Comparison of ENCODE assay signal across 15 cellular contexts in the genomic region with DNA sequence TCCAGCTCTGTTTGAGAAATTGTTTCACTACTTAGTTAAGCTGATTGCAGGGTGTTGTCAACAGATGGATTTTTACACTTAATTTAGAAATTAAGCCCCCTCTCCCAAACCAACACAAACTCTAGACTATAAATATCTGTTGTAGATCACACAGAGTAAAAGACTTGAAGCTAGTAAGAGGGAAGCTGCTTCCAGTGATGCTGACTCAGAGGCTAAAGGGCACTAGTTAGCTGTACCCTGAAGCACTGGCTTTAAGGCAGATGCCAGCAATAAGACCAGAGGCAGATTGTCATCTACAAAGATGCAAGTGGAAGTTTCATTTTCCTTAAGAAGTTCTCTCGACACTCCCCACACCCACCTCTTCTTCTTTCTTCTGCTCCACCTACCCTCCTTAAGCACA.
DNase-seq lines count a peak whose midpoint lies in the region; ATAC-seq and TF ChIP-seq lines count a peak whose summit lies in the region.
"Had no signal": no experiment of that assay in that cellular context is flagged by ENCODE, and none has a peak within 500 bp of the region (broad histone marks: within the 10 kb centered on the region; RNA-seq: fewer than 3 reads in every experiment).

No MANE protein-coding gene starts in this region.

- H3K4me1 Mint-ChIP-seq in osteocyte (ENCODE audit: unreplicated experiment): peaks cover 16% of the 10 kb centered on the region

- no peak overlapping the region for H3K4me3 Mint-ChIP-seq in osteocyte (ENCODE audit: unreplicated experiment)
- H3K4me3 Mint-ChIP-seq: WTC11 had no signal

- peaks cover 3% of the 10 kb centered on the region; the same call in 1 of the 2 replicates for H3K9me3 ChIP-seq in PC-3 (ENCODE audit: low read length)

- H3K9ac ChIP-seq in PC-3 (ENCODE audit: low read length): no peak overlapping the region

- no peaks in the 10 kb centered on the region for H3K27me3 Mint-ChIP-seq in osteocyte (ENCODE audit: unreplicated experiment)

- H3K9me3 Mint-ChIP-seq in osteocyte (ENCODE audit: unreplicated experiment): peaks cover 10% of the 10 kb centered on the region

- no peaks in the 10 kb centered on the region for H3K79me2 ChIP-seq in PC-3 (ENCODE audit: low read length)

- peaks cover 7% of the 10 kb centered on the region; the same call in 1 of the 2 replicates for H3K4me1 ChIP-seq in PC-3 (ENCODE audit: insufficient read depth, low read length)
- H3K4me1 ChIP-seq: body of pancreas had no signal

- no peak overlapping the region for H2AFZ ChIP-seq in PC-3 (ENCODE audit: low read length)

- DNase-seq in ELR (ENCODE audit: low read depth) (peak; percentile 80), PC-3 (peak; percentile 56), epithelial cell of esophagus (ENCODE audit: low read depth) (peak; percentile 16), osteocyte (ENCODE audit: extremely low spot score, unreplicated experiment) (no peak), medulla oblongata (ENCODE audit: extremely low spot score) (no peak), NCI-H2171 (lab: John Stamatoyannopoulos, UW) (no peak), GM20000 (ENCODE audit: low spot score) (no peak)
- DNase-seq: body of pancreas, erythroblast, NCI-H1092 treated with DMSO at 0.1 percent for 48 hours, NCI-H526, SIG-M5 had no signal

- peaks cover 34% of the 10 kb centered on the region for H3K36me3 Mint-ChIP-seq in osteocyte (ENCODE audit: unreplicated experiment)

- TF ChIP-seq CTCF in PC-3 (conservative IDR thresholded peaks at IDR 0.05; ENCODE audit: low read depth, low read length): no peak
- TF ChIP-seq CTCF in epithelial cell of esophagus (IDR thresholded peaks at IDR 0.05; ENCODE audit: insufficient read depth, low read depth, low read length, missing control alignments): no peak
- no peak for TF ChIP-seq CTCF in osteocyte (IDR thresholded peaks at IDR 0.05)
- no peak for TF ChIP-seq CTCF in GM20000 (IDR thresholded peaks at IDR 0.05; ENCODE audit: extremely low read depth, missing control alignments)

- POLR2A ChIA-PET in PC-3 (lab: Charles Lee; ENCODE audit: unreplicated experiment): no interaction called here

- intact Hi-C loops in PC-3 (cut with micrococcal nuclease): no loop called here

- H4K20me1 ChIP-seq in PC-3 (ENCODE audit: low read length): no peaks in the 10 kb centered on the region

- H3K4me3 ChIP-seq in PC-3 (ENCODE audit: low read length) (no peak overlapping the region), epithelial cell of esophagus (ENCODE audit: low read length) (no peak overlapping the region)
- H3K4me3 ChIP-seq: body of pancreas had no signal

- H3K9me2 ChIP-seq in PC-3 (replicated peaks; ENCODE audit: low read length): no peaks in the 10 kb centered on the region

- H3F3A ChIP-seq in PC-3 (ENCODE audit: low read length, unreplicated experiment): no peaks in the 10 kb centered on the region

- ATAC-seq in PC-3 (peak; percentile 78), GM21786 (IDR thresholded peaks at IDR 0.05; ENCODE audit: unreplicated experiment) (no peak)
- ATAC-seq: body of pancreas, sciatic nerve, WTC11 had no signal

- no peaks in the 10 kb centered on the region for H3K27me3 ChIP-seq in PC-3 (ENCODE audit: low read length)
- H3K27me3 ChIP-seq: body of pancreas had no signal

- H3K27ac Mint-ChIP-seq in osteocyte (ENCODE audit: unreplicated experiment): peak overlapping the region; percentile 63
- H3K27ac Mint-ChIP-seq: WTC11 had no signal

- H3K27ac ChIP-seq in PC-3 (ENCODE audit: low read length): no peak overlapping the region
- H3K27ac ChIP-seq: body of pancreas had no signal

- no TSS peak for BruUV-seq in PC-3 (replicated peaks; lab: Mats Ljungman, UMichigan)

- peaks cover 4% of the 10 kb centered on the region; the same call in 1 of the 2 replicates for H3K36me3 ChIP-seq in PC-3 (ENCODE audit: low read depth, low read length)

- H3K4me2 ChIP-seq in PC-3 (ENCODE audit: low read length): no peak overlapping the region

- CTCF ChIA-PET in PC-3 (lab: Charles Lee): no interaction called here

Comparison
In these comparisons a context has a peak if more than half of its experiments do, and no peak if none do; other contexts are left out.
1. DNase-seq: peak in ELR (single experiment), PC-3 (single experiment) and epithelial cell of esophagus (single experiment); none in osteocyte (single experiment), medulla oblongata (single experiment), NCI-H2171 (single experiment) and GM20000 (single experiment).